Comparison of ENCODE assay signal across 25 cellular contexts in the genomic region with DNA sequence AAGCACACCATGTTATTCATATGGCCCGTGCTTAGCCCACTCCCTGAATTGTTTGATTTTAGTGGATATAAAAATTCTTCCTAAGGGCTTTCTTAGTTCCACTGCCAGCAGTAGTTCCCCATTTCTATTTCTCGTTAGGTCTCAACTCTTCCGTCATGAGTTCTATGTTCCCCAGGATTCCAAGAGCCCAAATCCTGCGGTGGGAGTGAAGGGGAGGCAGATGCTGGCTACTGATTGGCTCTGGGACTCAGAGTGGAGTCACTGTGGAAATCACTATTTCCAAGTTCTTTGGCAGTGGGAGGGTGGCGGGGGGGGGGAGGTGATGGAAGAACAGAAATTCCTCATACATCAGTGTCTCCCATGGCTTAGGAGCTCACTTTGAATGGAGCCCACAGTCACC. TPM values are rescaled to one million over a fixed set of nuclear protein-coding genes. Genes with fewer than 3 reads are reported as not detected.
A peak's percentile ranks its signal among the peaks of the same experiment; 100 is the strongest.
DNase-seq lines count a peak whose midpoint lies in the region; ATAC-seq and TF ChIP-seq lines count a peak whose summit lies in the region.
"Had no signal": no experiment of that assay in that cellular context is flagged by ENCODE, and none has a peak within 500 bp of the region (broad histone marks: within the 10 kb centered on the region; RNA-seq: fewer than 3 reads in every experiment).

No MANE protein-coding gene starts in this region.

- no peak for ATAC-seq in activated naive CD8-positive, alpha-beta T cell treated with anti-CD3 and anti-CD28 coated beads, Interleukin-2, amount 10 ng/mL, durations not matched to agents 7 days and 5 days (ENCODE audit: low read depth)
- no peak for ATAC-seq in WTC11
- ATAC-seq: A549, GM12878 had no signal

- H4K20me1 ChIP-seq in MM.1S (ENCODE audit: insufficient read depth, low read length) = no peaks in the 10 kb centered on the region

- TF ChIP-seq CTCF in MM.1S (IDR thresholded peaks at IDR 0.05; ENCODE audit: low read length) (no peak), neutrophil (IDR thresholded peaks at IDR 0.05) (no peak), WTC11 (IDR thresholded peaks at IDR 0.05) (no peak), mesothelial cell of epicardium (IDR thresholded peaks at IDR 0.05; ENCODE audit: unreplicated experiment) (no peak)

- no peaks in the 10 kb centered on the region for H3K27me3 Mint-ChIP-seq in activated naive CD8-positive, alpha-beta T cell treated with anti-CD3 and anti-CD28 coated beads, Interleukin-2, amount 10 ng/mL, durations not matched to agents 7 days and 5 days
- H3K27me3 Mint-ChIP-seq in activated naive CD8-positive, alpha-beta T cell treated with anti-CD3 and anti-CD28 coated beads for 36 hours = no peaks in the 10 kb centered on the region
- H3K27me3 Mint-ChIP-seq in activated T-helper 1 cell treated with anti-CD3 and anti-CD28 coated beads, Interleukin-12 subunit alpha, Interleukin-12 subunit beta, Interleukin-2, Interleukin-4 antibody, amounts not matched to agents 30 ng/mL and 10 ng/mL and 1 ng/mL, durations not matched to agents 14 hours and 24 hours and 36 hours (ENCODE audit: insufficient read depth) = peaks cover 1% of the 10 kb centered on the region
- H3K27me3 Mint-ChIP-seq in WTC11 (ENCODE audit: low read depth) (peaks cover 3% of the 10 kb centered on the region; the same call in 1 of the 2 replicates), mesothelial cell of epicardium (ENCODE audit: low read depth) (no peaks in the 10 kb centered on the region)
- H3K27me3 Mint-ChIP-seq: CD4-positive, CD25-positive, alpha-beta regulatory T cell; CD8-positive, alpha-beta memory T cell had no signal

- H3K9ac ChIP-seq in MM.1S (ENCODE audit: low read length) = no peak overlapping the region
- H3K9ac ChIP-seq: GM23248 had no signal

- CTCF ChIA-PET in WTC11 (lab: Charles Lee) = no interaction called here

- peaks cover 46% of the 10 kb centered on the region for H3K4me1 Mint-ChIP-seq in activated naive CD8-positive, alpha-beta T cell treated with anti-CD3 and anti-CD28 coated beads, Interleukin-2, amount 10 ng/mL, durations not matched to agents 7 days and 5 days
- no peaks in the 10 kb centered on the region for H3K4me1 Mint-ChIP-seq in activated naive CD8-positive, alpha-beta T cell treated with anti-CD3 and anti-CD28 coated beads for 36 hours
- H3K4me1 Mint-ChIP-seq in activated T-helper 1 cell treated with anti-CD3 and anti-CD28 coated beads, Interleukin-12 subunit alpha, Interleukin-12 subunit beta, Interleukin-2, Interleukin-4 antibody, amounts not matched to agents 30 ng/mL and 10 ng/mL and 1 ng/mL, durations not matched to agents 14 hours and 24 hours and 36 hours (ENCODE audit: low read depth) = peaks cover 39% of the 10 kb centered on the region
- H3K4me1 Mint-ChIP-seq in WTC11 (peaks cover 10% of the 10 kb centered on the region), mesothelial cell of epicardium (no peaks in the 10 kb centered on the region)

- H3K79me2 ChIP-seq in MM.1S (ENCODE audit: low read length) = peaks cover 78% of the 10 kb centered on the region

- H3K36me3 Mint-ChIP-seq in activated naive CD8-positive, alpha-beta T cell treated with anti-CD3 and anti-CD28 coated beads, Interleukin-2, amount 10 ng/mL, durations not matched to agents 7 days and 5 days = peaks cover 91% of the 10 kb centered on the region
- no peaks in the 10 kb centered on the region for H3K36me3 Mint-ChIP-seq in activated naive CD8-positive, alpha-beta T cell treated with anti-CD3 and anti-CD28 coated beads for 36 hours
- H3K36me3 Mint-ChIP-seq in activated T-helper 1 cell treated with anti-CD3 and anti-CD28 coated beads, Interleukin-12 subunit alpha, Interleukin-12 subunit beta, Interleukin-2, Interleukin-4 antibody, amounts not matched to agents 30 ng/mL and 10 ng/mL and 1 ng/mL, durations not matched to agents 14 hours and 24 hours and 36 hours (ENCODE audit: low read depth) = peaks cover 52% of the 10 kb centered on the region
- no peaks in the 10 kb centered on the region for H3K36me3 Mint-ChIP-seq in WTC11
- no peaks in the 10 kb centered on the region for H3K36me3 Mint-ChIP-seq in mesothelial cell of epicardium
- H3K36me3 Mint-ChIP-seq: CD4-positive, CD25-positive, alpha-beta regulatory T cell had no signal

- H3K27me3 ChIP-seq in MM.1S (replicated peaks; ENCODE audit: insufficient read depth, low read length) = no peaks in the 10 kb centered on the region
- no peaks in the 10 kb centered on the region for H3K27me3 ChIP-seq in neutrophil
- H3K27me3 ChIP-seq: BE2C; BLaER1 treated with 17β-estradiol and CSF1 and Interleukin-3, amounts not matched to agents 10 nM and 100 nM had no signal

- H3K4me3 ChIP-seq in MM.1S (ENCODE audit: low read length) (no peak overlapping the region), neutrophil (ENCODE audit: low read depth in 1 of 2, low read length in 1 of 2) (no peak overlapping the region)
- H3K4me3 ChIP-seq: A549, GM12878, GM23248 had no signal

- no peak overlapping the region for H3K4me2 ChIP-seq in MM.1S (ENCODE audit: low read depth, low read length)
- H3K4me2 ChIP-seq: A549 had no signal

- no peak for DNase-seq in activated naive CD8-positive, alpha-beta T cell treated with anti-CD3 and anti-CD28 coated beads, Interleukin-2, amount 10 ng/mL, durations not matched to agents 7 days and 5 days
- no peak for DNase-seq in activated naive CD8-positive, alpha-beta T cell treated with anti-CD3 and anti-CD28 coated beads for 36 hours
- DNase-seq in MM.1S (no peak), WTC11 (ENCODE audit: low spot score) (no peak), NCI-H1694 treated with DMSO at 0.1 percent for 48 hours (lab: John Stamatoyannopoulos, UW) (no peak), mesothelial cell of epicardium (ENCODE audit: low spot score in 2 of 2, unreplicated experiment in 2 of 2) (no peak)
- no peak for DNase-seq in activated T-helper 1 cell treated with anti-CD3 and anti-CD28 coated beads, Interleukin-12 subunit alpha, Interleukin-12 subunit beta, Interleukin-2, Interleukin-4 antibody, amounts not matched to agents 30 ng/mL and 10 ng/mL and 1 ng/mL, durations not matched to agents 14 hours and 24 hours and 36 hours (ENCODE audit: low spot score)
- DNase-seq: 8988T; ACHN; AML-193; BE2C; CD4-positive, CD25-positive, alpha-beta regulatory T cell; CD8-positive, alpha-beta memory T cell; DMS 273 treated with DMSO at 0.1 percent for 48 hours; DMS79; EL; GDM1; GM23248; H7; HCEC 1CT had no signal

- H3K27ac Mint-ChIP-seq in activated naive CD8-positive, alpha-beta T cell treated with anti-CD3 and anti-CD28 coated beads, Interleukin-2, amount 10 ng/mL, durations not matched to agents 7 days and 5 days = no peak overlapping the region
- H3K27ac Mint-ChIP-seq in activated naive CD8-positive, alpha-beta T cell treated with anti-CD3 and anti-CD28 coated beads for 36 hours = no peak overlapping the region
- H3K27ac Mint-ChIP-seq in activated T-helper 1 cell treated with anti-CD3 and anti-CD28 coated beads, Interleukin-12 subunit alpha, Interleukin-12 subunit beta, Interleukin-2, Interleukin-4 antibody, amounts not matched to agents 30 ng/mL and 10 ng/mL and 1 ng/mL, durations not matched to agents 14 hours and 24 hours and 36 hours = peak overlapping the region; percentile 55
- H3K27ac Mint-ChIP-seq in WTC11 = no peak overlapping the region
- no peak overlapping the region for H3K27ac Mint-ChIP-seq in mesothelial cell of epicardium
- H3K27ac Mint-ChIP-seq: CD4-positive, CD25-positive, alpha-beta regulatory T cell had no signal

- POLR2A ChIA-PET in activated naive CD8-positive, alpha-beta T cell treated with anti-CD3 and anti-CD28 coated beads, Interleukin-2, amount 10 ng/mL, durations not matched to agents 7 days and 5 days (lab: Charles Lee) = no interaction called here
- POLR2A ChIA-PET in WTC11 (lab: Charles Lee) = no interaction called here

- intact Hi-C loops in activated T-helper 1 cell treated with anti-CD3 and anti-CD28 coated beads, Interleukin-12 subunit alpha, Interleukin-12 subunit beta, Interleukin-2, Interleukin-4 antibody, amounts not matched to agents 30 ng/mL and 10 ng/mL and 1 ng/mL, durations not matched to agents 14 hours and 24 hours and 36 hours (cut with micrococcal nuclease) = no loop called here

- no peaks in the 10 kb centered on the region for H3K9me2 ChIP-seq in MM.1S (replicated peaks; ENCODE audit: insufficient read depth, low read length)

- peaks cover under 1% of the 10 kb centered on the region for H3K9me3 Mint-ChIP-seq in activated naive CD8-positive, alpha-beta T cell treated with anti-CD3 and anti-CD28 coated beads, Interleukin-2, amount 10 ng/mL, durations not matched to agents 7 days and 5 days
- H3K9me3 Mint-ChIP-seq in activated naive CD8-positive, alpha-beta T cell treated with anti-CD3 and anti-CD28 coated beads for 36 hours = no peaks in the 10 kb centered on the region
- H3K9me3 Mint-ChIP-seq in activated T-helper 1 cell treated with anti-CD3 and anti-CD28 coated beads, Interleukin-12 subunit alpha, Interleukin-12 subunit beta, Interleukin-2, Interleukin-4 antibody, amounts not matched to agents 30 ng/mL and 10 ng/mL and 1 ng/mL, durations not matched to agents 14 hours and 24 hours and 36 hours = peaks cover 7% of the 10 kb centered on the region
- H3K9me3 Mint-ChIP-seq in WTC11 (peaks cover 5% of the 10 kb centered on the region), mesothelial cell of epicardium (peaks cover 7% of the 10 kb centered on the region)

- peaks cover 35% of the 10 kb centered on the region for H3K36me3 ChIP-seq in MM.1S (replicated peaks; ENCODE audit: insufficient read depth, low read length)
- H3K36me3 ChIP-seq in neutrophil = peaks cover 29% of the 10 kb centered on the region
- H3K36me3 ChIP-seq: BE2C had no signal

- H3K9me3 ChIP-seq in MM.1S (replicated peaks; ENCODE audit: insufficient read depth, low read length) = no peaks in the 10 kb centered on the region
- H3K9me3 ChIP-seq in neutrophil = no peaks in the 10 kb centered on the region
- H3K9me3 ChIP-seq: A549, BE2C had no signal

- peak overlapping the region; percentile 4; the same call in 1 of the 2 replicates for H3K27ac ChIP-seq in MM.1S (ENCODE audit: low read length)
- peak overlapping the region; percentile 5 for H3K27ac ChIP-seq in neutrophil
- H3K27ac ChIP-seq: A549, GM23248 had no signal

- peak overlapping the region; percentile 33 for H3K4me3 Mint-ChIP-seq in activated naive CD8-positive, alpha-beta T cell treated with anti-CD3 and anti-CD28 coated beads, Interleukin-2, amount 10 ng/mL, durations not matched to agents 7 days and 5 days
- no peak overlapping the region for H3K4me3 Mint-ChIP-seq in activated naive CD8-positive, alpha-beta T cell treated with anti-CD3 and anti-CD28 coated beads for 36 hours
- no peak overlapping the region for H3K4me3 Mint-ChIP-seq in activated T-helper 1 cell treated with anti-CD3 and anti-CD28 coated beads, Interleukin-12 subunit alpha, Interleukin-12 subunit beta, Interleukin-2, Interleukin-4 antibody, amounts not matched to agents 30 ng/mL and 10 ng/mL and 1 ng/mL, durations not matched to agents 14 hours and 24 hours and 36 hours
- H3K4me3 Mint-ChIP-seq in WTC11 (no peak overlapping the region), mesothelial cell of epicardium (no peak overlapping the region)
- H3K4me3 Mint-ChIP-seq: CD4-positive, CD25-positive, alpha-beta regulatory T cell had no signal

- H3F3A ChIP-seq in MM.1S (ENCODE audit: insufficient read depth, low read length) = peaks cover 80% of the 10 kb centered on the region

- H3K4me1 ChIP-seq in MM.1S (ENCODE audit: low read length) (peaks cover 29% of the 10 kb centered on the region), neutrophil (ENCODE audit: control insufficient read depth in 1 of 2, insufficient read depth in 1 of 2, low read depth in 1 of 2, low read length in 1 of 2) (peaks cover 24 to 41% of the 10 kb centered on the region in 2 experiments)
- H3K4me1 ChIP-seq: A549, BE2C had no signal

- no peak overlapping the region for H2AFZ ChIP-seq in MM.1S (ENCODE audit: low read length)
- H2AFZ ChIP-seq: GM23248 had no signal

RNA-seq across cellular contexts. Expression of gene CCR1, which starts 5.6 kb away (rescaled TPM):
- total RNA-seq in activated naive CD8-positive, alpha-beta T cell treated with anti-CD3 and anti-CD28 coated beads, Interleukin-2, amount 10 ng/mL, durations not matched to agents 7 days and 5 days = 10 to 100 TPM; 58.6 to 63.9 TPM
- under 1 TPM in 1 of 2 experiments, not detected in 1; 0.14 TPM for total RNA-seq in activated naive CD8-positive, alpha-beta T cell treated with anti-CD3 and anti-CD28 coated beads for 36 hours
- total RNA-seq in activated T-helper 1 cell treated with anti-CD3 and anti-CD28 coated beads, Interleukin-12 subunit alpha, Interleukin-12 subunit beta, Interleukin-2, Interleukin-4 antibody, amounts not matched to agents 30 ng/mL and 10 ng/mL and 1 ng/mL, durations not matched to agents 14 hours and 24 hours and 36 hours = 22.6 and 23.2 TPM in 2 replicates
- total RNA-seq in WTC11 (2021) (not detected in 3 replicates), mesothelial cell of epicardium (not detected in 3 replicates)
- total RNA-seq: GM23248, H1, H7 had no signal

RNA-seq across cellular contexts. Expression of gene CCR3, which starts 39.8 kb away (rescaled TPM):
- 1 to 10 TPM; 1.3 to 1.9 TPM for total RNA-seq in activated naive CD8-positive, alpha-beta T cell treated with anti-CD3 and anti-CD28 coated beads, Interleukin-2, amount 10 ng/mL, durations not matched to agents 7 days and 5 days
- not detected for total RNA-seq in activated naive CD8-positive, alpha-beta T cell treated with anti-CD3 and anti-CD28 coated beads for 36 hours
- total RNA-seq in activated T-helper 1 cell treated with anti-CD3 and anti-CD28 coated beads, Interleukin-12 subunit alpha, Interleukin-12 subunit beta, Interleukin-2, Interleukin-4 antibody, amounts not matched to agents 30 ng/mL and 10 ng/mL and 1 ng/mL, durations not matched to agents 14 hours and 24 hours and 36 hours = 0.29 TPM in 1 of 2 replicates, not detected in the other
- not detected in 3 replicates for total RNA-seq in WTC11 (2021)
- total RNA-seq in mesothelial cell of epicardium = not detected in 3 replicates
- total RNA-seq: CD8-positive, alpha-beta memory T cell; GM23248; H1; H7 had no signal

Comparison
In these comparisons a context has a peak if more than half of its experiments do, and no peak if none do; other contexts are left out.
1. RNA of gene CCR1, which starts 5.6 kb away (total RNA-seq): 58.6 to 63.9 TPM in activated naive CD8-positive, alpha-beta T cell treated with anti-CD3 and anti-CD28 coated beads, Interleukin-2, amount 10 ng/mL, durations not matched to agents 7 days and 5 days and 22.6 to 23.2 TPM in activated T-helper 1 cell treated with anti-CD3 and anti-CD28 coated beads, Interleukin-12 subunit alpha, Interleukin-12 subunit beta, Interleukin-2, Interleukin-4 antibody, amounts not matched to agents 30 ng/mL and 10 ng/mL and 1 ng/mL, durations not matched to agents 14 hours and 24 hours and 36 hours; 0.14 TPM in activated naive CD8-positive, alpha-beta T cell treated with anti-CD3 and anti-CD28 coated beads for 36 hours, not detected in mesothelial cell of epicardium and not detected in WTC11; every median in the first group is over 10 times any median in the second.